Comparison of ENCODE assay signal across 21 cellular contexts in genomic region chr14:75646762-75647161, GRCh38. TPM values are rescaled to one million over a fixed set of nuclear protein-coding genes. Genes with fewer than 3 reads are reported as not detected.
DNase-seq lines count a peak whose midpoint lies in the region; ATAC-seq, FAIRE-seq and TF ChIP-seq lines count a peak whose summit lies in the region.
"Had no signal": no experiment of that assay in that cellular context is flagged by ENCODE, and none has a peak within 500 bp of the region (broad histone marks: within the 10 kb centered on the region; RNA-seq: fewer than 3 reads in every experiment).

No MANE protein-coding gene starts in this region.

- H3K36me3 ChIP-seq in astrocyte (ENCODE audit: insufficient read depth, low read length) (peaks cover 24% of the 10 kb centered on the region), HepG2 (replicated peaks in 1 of 2; ENCODE audit: control insufficient read depth in 1 of 2, insufficient read depth in 2 of 2, low read length in 2 of 2) (peaks cover 0 to 9% of the 10 kb centered on the region in 2 experiments; a peak in 3 of 5 replicates), skeletal muscle tissue (ENCODE audit: control insufficient read depth in 3 of 3, insufficient read depth in 3 of 3, low read length in 3 of 3) (peaks cover 10 to 29% (median 16%) of the 10 kb centered on the region in 3 donors)

- peak overlapping the region; percentile 83 for H3K27ac Mint-ChIP-seq in astrocyte (ENCODE audit: unreplicated experiment)
- H3K27ac Mint-ChIP-seq: activated naive CD8-positive, alpha-beta T cell treated with anti-CD3 and anti-CD28 coated beads, Interleukin-2, amount 10 ng/mL, durations not matched to agents 7 days and 5 days; dendritic cell treated with granulocyte-macrophage colony-stimulating factor and Interleukin-4, amounts not matched to agents 40 ng/mL and 50 ng/mL, for 4 days; natural killer cell treated with Interleukin-12 subunit alpha and Interleukin-12 subunit beta and Interleukin-15 and Interleukin-18, amount 100 ng/mL, for 72 hours; stimulated activated naive CD8-positive, alpha-beta T cell treated with anti-CD3 and anti-CD28 coated beads, Interleukin-15, Interleukin-2, amounts not matched to agents 100 ng/mL and 50 ng/mL, for 24 hours had no signal

- H3K79me2 ChIP-seq in astrocyte (ENCODE audit: insufficient read depth, low read length) (no peaks in the 10 kb centered on the region), HepG2 (ENCODE audit: insufficient read depth, low read length) (no peaks in the 10 kb centered on the region)

- no peak for ATAC-seq in HepG2
- ATAC-seq in HG02678 (IDR thresholded peaks at IDR 0.05; ENCODE audit: unreplicated experiment) = no peak
- ATAC-seq: natural killer cell treated with Interleukin-12 subunit alpha and Interleukin-12 subunit beta and Interleukin-15 and Interleukin-18, amount 100 ng/mL, for 72 hours had no signal

- H3K27ac ChIP-seq in AG04450 (ENCODE audit: low read depth, low read length) = peak overlapping the region; percentile 76
- peak overlapping the region; percentile 71 for H3K27ac ChIP-seq in astrocyte (ENCODE audit: low read depth, low read length)
- H3K27ac ChIP-seq in HepG2 (ENCODE audit: extremely low read length, insufficient read depth, low read length) = peak overlapping the region; percentile 97
- H3K27ac ChIP-seq in skeletal muscle tissue (ENCODE audit: low read depth, low read length) = peak overlapping the region; percentile 74
- H3K27ac ChIP-seq: C4-2B had no signal

- H3K4me2 ChIP-seq in astrocyte (ENCODE audit: low read length) (peak overlapping the region; percentile 81), HepG2 (ENCODE audit: low read depth, low read length) (0 out of 2 replicates have a peak overlapping the region, but pooled peaks have one; percentile 9)

- no peak overlapping the region for H3K4me3 Mint-ChIP-seq in astrocyte (ENCODE audit: unreplicated experiment)
- H3K4me3 Mint-ChIP-seq: activated naive CD8-positive, alpha-beta T cell treated with anti-CD3 and anti-CD28 coated beads, Interleukin-2, amount 10 ng/mL, durations not matched to agents 7 days and 5 days; dendritic cell treated with granulocyte-macrophage colony-stimulating factor and Interleukin-4, amounts not matched to agents 40 ng/mL and 50 ng/mL, for 4 days; natural killer cell treated with Interleukin-12 subunit alpha and Interleukin-12 subunit beta and Interleukin-15 and Interleukin-18, amount 100 ng/mL, for 72 hours; stimulated activated naive CD8-positive, alpha-beta T cell treated with anti-CD3 and anti-CD28 coated beads, Interleukin-15, Interleukin-2, amounts not matched to agents 100 ng/mL and 50 ng/mL, for 24 hours had no signal

- H3K4me1 ChIP-seq in astrocyte (ENCODE audit: insufficient read depth, low read length) (peaks cover 37% of the 10 kb centered on the region), HepG2 (ENCODE audit: insufficient read depth, low read length) (peaks cover 88% of the 10 kb centered on the region), skeletal muscle tissue (ENCODE audit: control insufficient read depth in 3 of 3, insufficient read depth in 3 of 3, low read length in 3 of 3) (peaks cover 14 to 51% (median 19%) of the 10 kb centered on the region in 3 donors)

- 45% methylated on average over 6 of the region's 6 CpGs for WGBS in HepG2 (ENCODE audit: low lambda C conversion rate)

- H3K27me3 Mint-ChIP-seq in astrocyte (ENCODE audit: low read depth, unreplicated experiment) = no peaks in the 10 kb centered on the region
- H3K27me3 Mint-ChIP-seq: activated naive CD8-positive, alpha-beta T cell treated with anti-CD3 and anti-CD28 coated beads, Interleukin-2, amount 10 ng/mL, durations not matched to agents 7 days and 5 days; dendritic cell treated with granulocyte-macrophage colony-stimulating factor and Interleukin-4, amounts not matched to agents 40 ng/mL and 50 ng/mL, for 4 days; natural killer cell treated with Interleukin-12 subunit alpha and Interleukin-12 subunit beta and Interleukin-15 and Interleukin-18, amount 100 ng/mL, for 72 hours; progenitor cell of endocrine pancreas; stimulated activated naive CD8-positive, alpha-beta T cell treated with anti-CD3 and anti-CD28 coated beads, Interleukin-15, Interleukin-2, amounts not matched to agents 100 ng/mL and 50 ng/mL, for 24 hours had no signal

- no TSS peak for BruUV-seq in HepG2 (replicated peaks; lab: Mats Ljungman, UMichigan)

- no peak for TF ChIP-seq RAD21 in HepG2 (CRISPR knock-in tag; IDR thresholded peaks at IDR 0.05)

- H3K4me3 ChIP-seq in AG04450 (ENCODE audit: low read depth, low read length) = no peak overlapping the region
- H3K4me3 ChIP-seq in astrocyte (ENCODE audit: insufficient read depth, low read depth, low read length) = no peak overlapping the region
- H3K4me3 ChIP-seq in HepG2 (replicated peaks in 1 of 3; ENCODE audit: insufficient read depth in 1 of 3, low read depth in 2 of 3, low read length in 3 of 3) = no peak overlapping the region
- no peak overlapping the region for H3K4me3 ChIP-seq in skeletal muscle tissue (ENCODE audit: low read length in 3 of 3)

- H3K9me3 Mint-ChIP-seq in astrocyte (ENCODE audit: unreplicated experiment) = no peaks in the 10 kb centered on the region
- H3K9me3 Mint-ChIP-seq: activated naive CD8-positive, alpha-beta T cell treated with anti-CD3 and anti-CD28 coated beads, Interleukin-2, amount 10 ng/mL, durations not matched to agents 7 days and 5 days; dendritic cell treated with granulocyte-macrophage colony-stimulating factor and Interleukin-4, amounts not matched to agents 40 ng/mL and 50 ng/mL, for 4 days; natural killer cell treated with Interleukin-12 subunit alpha and Interleukin-12 subunit beta and Interleukin-15 and Interleukin-18, amount 100 ng/mL, for 72 hours; stimulated activated naive CD8-positive, alpha-beta T cell treated with anti-CD3 and anti-CD28 coated beads, Interleukin-15, Interleukin-2, amounts not matched to agents 100 ng/mL and 50 ng/mL, for 24 hours had no signal

- H3K27me3 ChIP-seq in AG04450 (ENCODE audit: control insufficient read depth, insufficient read depth, low read length) (no peaks in the 10 kb centered on the region), astrocyte (ENCODE audit: insufficient read depth, low read length) (no peaks in the 10 kb centered on the region), HepG2 (ENCODE audit: control insufficient read depth in 1 of 2, insufficient read depth in 2 of 2, low read length in 2 of 2) (no peaks in the 10 kb centered on the region), skeletal muscle tissue (ENCODE audit: control insufficient read depth in 3 of 3, insufficient read depth in 3 of 3, low read length in 3 of 3) (no peaks in the 10 kb centered on the region)

- H2AFZ ChIP-seq in astrocyte (ENCODE audit: low read depth, low read length) (no peak overlapping the region), HepG2 (ENCODE audit: low read length) (no peak overlapping the region)

- in situ Hi-C loops in HepG2 (cut with HindIII; ENCODE audit: extremely low pct_ligation_motif_present, low pct_unique_long_range_greater_than_20kb) = no loop called here

- peaks cover 42% of the 10 kb centered on the region for H3K4me1 Mint-ChIP-seq in astrocyte (ENCODE audit: low read depth, unreplicated experiment)
- H3K4me1 Mint-ChIP-seq: activated naive CD8-positive, alpha-beta T cell treated with anti-CD3 and anti-CD28 coated beads, Interleukin-2, amount 10 ng/mL, durations not matched to agents 7 days and 5 days had no signal

- H3K36me3 Mint-ChIP-seq in astrocyte (ENCODE audit: low read depth, unreplicated experiment) = peaks cover 10% of the 10 kb centered on the region

- TF ChIP-seq EP300 in HepG2 (IDR thresholded peaks at IDR 0.05; ENCODE audit: low read depth in 2 of 2, low read length in 2 of 2) (no peak), HepG2 (CRISPR knock-in tag; IDR thresholded peaks at IDR 0.05; ENCODE audit: borderline replicate concordance) (no peak)

- no peaks in the 10 kb centered on the region for H4K20me1 ChIP-seq in astrocyte (ENCODE audit: insufficient read depth, low read length)
- H4K20me1 ChIP-seq in HepG2 (ENCODE audit: insufficient read depth, low read length) = no peaks in the 10 kb centered on the region

- POLR2A ChIA-PET in AG04450 (lab: Yijun Ruan, JAX) = no interaction called here
- POLR2A ChIA-PET in HepG2 (lab: Yijun Ruan, JAX) = interaction anchor here (1.0 to 4.0 kb wide), 4 partner anchors 14 to 68 kb away, joined by 3 to 22 read pairs (median 5); partner anchors contain the start of genes ERG28, FLVCR2 and TTLL5

- H3K9ac ChIP-seq in astrocyte (ENCODE audit: low read length) (peak overlapping the region; percentile 55), HepG2 (ENCODE audit: insufficient read depth, low read depth, low read length) (peak overlapping the region; percentile 51; the same call in 1 of the 2 replicates), skeletal muscle tissue (ENCODE audit: low read depth in 1 of 3, low read length in 3 of 3) (no peak overlapping the region)

- no peak for DNase-seq in AG04450 (ENCODE audit: low read depth, low spot score)
- no peak for DNase-seq in astrocyte (ENCODE audit: low read depth)
- peak; percentile 40 for DNase-seq in HepG2 (ENCODE audit: low spot score)
- DNase-seq in A172 (ENCODE audit: low spot score) = no peak
- no peak for DNase-seq in activated T-cell treated with anti-CD3 and anti-CD28 coated beads, Interleukin-2, amount 50 U/mL, for 48 hours
- no peak for DNase-seq in DMS153 (lab: John Stamatoyannopoulos, UW)
- DNase-seq: activated CD4-positive, alpha-beta T cell treated with anti-CD3 and anti-CD28 coated beads for 4 hours; activated naive CD8-positive, alpha-beta T cell treated with anti-CD3 and anti-CD28 coated beads, Interleukin-2, amount 10 ng/mL, durations not matched to agents 7 days and 5 days; foreskin melanocyte; NCI-H1105; NCI-H524; stimulated activated CD4-positive, alpha-beta T cell treated with anti-CD3 and anti-CD28 coated beads, Interleukin-4, amount 100 ng/mL, for 24 hours; SW 1271 had no signal

- TF ChIP-seq POLR2A in HepG2 (IDR thresholded peaks at IDR 0.05; ENCODE audit: insufficient read depth in 1 of 2, low read depth in 2 of 2, low read length in 2 of 2) = no peak

- intact Hi-C loops in HepG2 (cut with micrococcal nuclease; ENCODE audit: unreplicated experiment) = no loop called here

- FAIRE-seq in astrocyte (lab: Jason Lieb, UNC) = no peak
- FAIRE-seq in HepG2 (lab: Jason Lieb, UNC) = no peak
- FAIRE-seq: G401.6 had no signal

- TF ChIP-seq CTCF in AG04450 (IDR thresholded peaks at IDR 0.05; ENCODE audit: low read depth, low read length) = no peak
- TF ChIP-seq CTCF in astrocyte (IDR thresholded peaks at IDR 0.05; ENCODE audit: insufficient read depth, low read depth, low read length) = no peak
- no peak for TF ChIP-seq CTCF in HepG2 (CRISPR knock-in tag; IDR thresholded peaks at IDR 0.05)

- no peaks in the 10 kb centered on the region for H3K9me3 ChIP-seq in AG04450 (ENCODE audit: control insufficient read depth, insufficient read depth, low read length)
- no peaks in the 10 kb centered on the region for H3K9me3 ChIP-seq in astrocyte (ENCODE audit: insufficient read depth, low read depth, low read length)
- H3K9me3 ChIP-seq in HepG2 (ENCODE audit: low read length) = no peaks in the 10 kb centered on the region
- no peaks in the 10 kb centered on the region for H3K9me3 ChIP-seq in skeletal muscle tissue (ENCODE audit: control insufficient read depth in 3 of 3, low read length in 3 of 3)

- CTCF ChIA-PET in AG04450 (lab: Charles Lee) = interaction anchor here (0.9 to 3.0 kb wide), 2 partner anchors 10 to 69 kb away, joined by 4 to 13 read pairs; no protein-coding TSS in a partner anchor
- CTCF ChIA-PET in HepG2 (lab: Yijun Ruan, JAX; ENCODE audit: low intra/inter-chr PET ratio, low total read pairs) = no interaction called here

RNA-seq across cellular contexts. Expression of gene ERG28, which starts 13.9 kb away (rescaled TPM):
- 22.8 and 24.7 TPM in 2 replicates for polyA plus RNA-seq in AG04450 (2011; rRNA removed)
- 7.8 and 9.4 TPM in 2 replicates for polyA minus RNA-seq in AG04450 (2011; rRNA and poly(A)+ RNA removed)
- 22.2 and 23.1 TPM in 2 replicates for total RNA-seq in astrocyte
- 21.5 and 27.3 TPM in 2 replicates for total RNA-seq in HepG2 (2016; rRNA removed; fragmentation: Illumina TruSeq; extraction: Trizol)
- total RNA-seq in HepG2 (2016; cell fraction: cytosol; rRNA removed; fragmentation: Illumina TruSeq; extraction: Trizol; ENCODE audit: low read depth) = 16.0 and 22.3 TPM in 2 replicates
- 21.0 and 26.7 TPM in 2 replicates for total RNA-seq in HepG2 (2016; cell fraction: insoluble cytoplasmic fraction; rRNA removed; fragmentation: Illumina TruSeq; extraction: Trizol)
- 22.9 and 30.8 TPM in 2 replicates for total RNA-seq in HepG2 (2016; cell fraction: membrane; rRNA removed; fragmentation: Illumina TruSeq; extraction: Trizol)
- total RNA-seq in HepG2 (2016; cell fraction: nucleus; rRNA removed; fragmentation: Illumina TruSeq; extraction: Trizol) = 20.8 and 22.6 TPM in 2 replicates
- 32.3 and 34.7 TPM in 2 replicates for polyA plus RNA-seq in HepG2 (2011; rRNA removed)
- polyA plus RNA-seq in HepG2 (2011; cell fraction: cytosol; rRNA removed) = 26.1 and 37.7 TPM in 2 replicates
- polyA plus RNA-seq in HepG2 (2011; cell fraction: nucleus; rRNA removed) = 5.1 and 9.0 TPM in 2 replicates
- 25.0 and 31.3 TPM in 2 replicates for polyA plus RNA-seq in HepG2 (2012)
- 30.9 and 48.9 TPM in 2 replicates for polyA plus RNA-seq in HepG2 (2016; cell fraction: cytosol; fragmentation: Illumina TruSeq; extraction: Trizol; ENCODE audit: low read depth)
- 45.2 and 45.6 TPM in 2 replicates for polyA plus RNA-seq in HepG2 (2016; cell fraction: insoluble cytoplasmic fraction; fragmentation: Illumina TruSeq; extraction: Trizol; ENCODE audit: low read depth)
- 42.1 and 53.5 TPM in 2 replicates for polyA plus RNA-seq in HepG2 (2016; cell fraction: membrane; fragmentation: Illumina TruSeq; extraction: Trizol; ENCODE audit: low read depth)
- polyA plus RNA-seq in HepG2 (2016; cell fraction: nucleus; fragmentation: Illumina TruSeq; extraction: Trizol; ENCODE audit: insufficient read depth, low read depth) = 59.5 and 64.5 TPM in 2 replicates
- 20.1 and 27.6 TPM in 2 replicates for polyA minus RNA-seq in HepG2 (2011; rRNA and poly(A)+ RNA removed; ENCODE audit: low replicate concordance)
- polyA minus RNA-seq in HepG2 (2011; cell fraction: cytosol; rRNA and poly(A)+ RNA removed) = 7.5 and 9.6 TPM in 2 replicates
- polyA minus RNA-seq in HepG2 (2011; cell fraction: nucleus; rRNA and poly(A)+ RNA removed) = 7.2 and 9.6 TPM in 2 replicates
- total RNA-seq in skeletal muscle tissue = 2.1 TPM
- 6.1 and 6.4 TPM in 2 replicates for total RNA-seq in A172 (2014; rRNA removed; shearing (Covaris generic))

RNA-seq across cellular contexts. Expression of gene TTLL5, which starts 14.3 kb away (rescaled TPM):
- polyA plus RNA-seq in AG04450 (2011; rRNA removed) = 21.6 and 24.1 TPM in 2 replicates
- 19.7 and 44.4 TPM in 2 replicates for polyA minus RNA-seq in AG04450 (2011; rRNA and poly(A)+ RNA removed)
- total RNA-seq in astrocyte = 24.0 and 27.9 TPM in 2 replicates
- total RNA-seq in HepG2 (2016; rRNA removed; fragmentation: Illumina TruSeq; extraction: Trizol) = 18.8 and 22.0 TPM in 2 replicates
- total RNA-seq in HepG2 (2016; cell fraction: cytosol; rRNA removed; fragmentation: Illumina TruSeq; extraction: Trizol; ENCODE audit: low read depth) = 11.0 and 13.0 TPM in 2 replicates
- total RNA-seq in HepG2 (2016; cell fraction: insoluble cytoplasmic fraction; rRNA removed; fragmentation: Illumina TruSeq; extraction: Trizol) = 18.4 and 19.9 TPM in 2 replicates
- total RNA-seq in HepG2 (2016; cell fraction: membrane; rRNA removed; fragmentation: Illumina TruSeq; extraction: Trizol) = 15.7 and 19.1 TPM in 2 replicates
- 48.7 and 50.9 TPM in 2 replicates for total RNA-seq in HepG2 (2016; cell fraction: nucleus; rRNA removed; fragmentation: Illumina TruSeq; extraction: Trizol)
- polyA plus RNA-seq in HepG2 (2011; rRNA removed) = 9.5 and 11.8 TPM in 2 replicates
- 7.3 and 8.3 TPM in 2 replicates for polyA plus RNA-seq in HepG2 (2011; cell fraction: cytosol; rRNA removed)
- polyA plus RNA-seq in HepG2 (2011; cell fraction: nucleus; rRNA removed) = 11.3 and 11.7 TPM in 2 replicates
- polyA plus RNA-seq in HepG2 (2012) = 10.1 and 11.0 TPM in 2 replicates
- polyA plus RNA-seq in HepG2 (2016; cell fraction: cytosol; fragmentation: Illumina TruSeq; extraction: Trizol; ENCODE audit: low read depth) = 5.1 and 5.9 TPM in 2 replicates
- 23.6 and 26.9 TPM in 2 replicates for polyA plus RNA-seq in HepG2 (2016; cell fraction: insoluble cytoplasmic fraction; fragmentation: Illumina TruSeq; extraction: Trizol; ENCODE audit: low read depth)
- polyA plus RNA-seq in HepG2 (2016; cell fraction: membrane; fragmentation: Illumina TruSeq; extraction: Trizol; ENCODE audit: low read depth) = 15.3 and 15.6 TPM in 2 replicates
- polyA plus RNA-seq in HepG2 (2016; cell fraction: nucleus; fragmentation: Illumina TruSeq; extraction: Trizol; ENCODE audit: insufficient read depth, low read depth) = 18.3 and 22.1 TPM in 2 replicates
- polyA minus RNA-seq in HepG2 (2011; rRNA and poly(A)+ RNA removed; ENCODE audit: low replicate concordance) = 29.7 and 74.9 TPM in 2 replicates
- polyA minus RNA-seq in HepG2 (2011; cell fraction: cytosol; rRNA and poly(A)+ RNA removed) = 13.5 and 18.4 TPM in 2 replicates
- 88.6 and 109 TPM in 2 replicates for polyA minus RNA-seq in HepG2 (2011; cell fraction: nucleus; rRNA and poly(A)+ RNA removed)
- 13.6 TPM for total RNA-seq in skeletal muscle tissue
- 10.1 and 16.8 TPM in 2 replicates for total RNA-seq in A172 (2014; rRNA removed; shearing (Covaris generic))

Comparison
In these comparisons a context has a peak if more than half of its experiments do, and no peak if none do; other contexts are left out.
1. H3K9ac ChIP-seq: peak in astrocyte (single experiment) and HepG2 (single experiment); none in skeletal muscle tissue (0 of 3).
2. Peak in every context shown above with its lines, with median percentiles within 50 percentile points of each other: H3K27ac ChIP-seq.